In the genomic region with DNA sequence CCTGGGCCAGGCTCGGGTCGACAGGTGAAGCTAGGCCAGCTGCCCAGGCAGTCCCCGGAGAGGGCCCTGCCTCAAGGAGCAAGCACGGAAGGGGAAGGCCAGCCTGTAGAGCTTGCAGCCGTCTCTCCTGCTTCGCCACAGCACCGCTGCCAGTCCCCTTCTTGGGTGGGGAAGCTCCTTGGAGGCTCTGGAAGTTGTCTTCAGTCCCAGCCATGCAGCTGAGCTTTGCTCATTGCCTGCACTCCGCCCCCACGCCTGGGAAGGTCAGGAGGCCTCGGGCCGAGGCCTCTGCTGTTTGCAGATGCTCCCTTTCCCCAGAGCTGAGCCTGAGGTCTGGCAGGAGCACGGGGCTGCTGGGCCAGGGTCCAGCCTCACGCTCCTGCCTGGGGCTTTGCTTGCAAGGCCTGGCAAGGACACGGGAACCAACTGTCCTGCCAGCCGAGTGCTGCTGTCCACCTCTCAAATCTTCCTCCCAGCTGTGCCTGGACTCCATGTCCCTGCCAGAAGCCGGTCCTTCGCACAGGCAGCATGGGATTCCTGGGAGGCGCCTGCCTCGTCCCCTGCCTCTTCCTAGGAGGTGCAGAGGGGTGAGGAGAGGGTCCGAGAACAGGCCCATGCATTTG, we compare ENCODE assay signal across 13 cellular contexts. TPM values are rescaled to one million over a fixed set of nuclear protein-coding genes. Genes with fewer than 3 reads are reported as not detected.
A peak's percentile ranks its signal among the peaks of the same experiment; 100 is the strongest.
DNase-seq lines count a peak whose midpoint lies in the region; ATAC-seq, FAIRE-seq and TF ChIP-seq lines count a peak whose summit lies in the region.
"Had no signal": no experiment of that assay in that cellular context is flagged by ENCODE, and none has a peak within 500 bp of the region (broad histone marks: within the 10 kb centered on the region; RNA-seq: fewer than 3 reads in every experiment).

No MANE protein-coding gene starts in this region.

- no peak for FAIRE-seq in kidney (lab: Jason Lieb, UNC)
- FAIRE-seq: colon had no signal

- H3K4me1 Mint-ChIP-seq in central memory CD8-positive, alpha-beta T cell: peaks cover 53% of the 10 kb centered on the region

- TF ChIP-seq CTCF in kidney (IDR thresholded peaks at IDR 0.05; ENCODE audit: borderline replicate concordance, extremely low read depth, insufficient read depth) (no peak), spleen (IDR thresholded peaks at IDR 0.05 in 8 of 11, conservative IDR thresholded peaks at IDR 0.05 in 3 of 11) (no peak)

- DNase-seq in G401 (ENCODE audit: low spot score) (peak; percentile 12), kidney (peak; percentile 73), spleen (peak; percentile 74), iPS-NIHi7 (ENCODE audit: extremely low spot score) (no peak)
- no peak for DNase-seq in central memory CD8-positive, alpha-beta T cell (ENCODE audit: low spot score in 2 of 2)
- no peak for DNase-seq in activated CD4-positive, CD25-positive, alpha-beta regulatory T cell treated with anti-CD3 and anti-CD28 coated beads, Interleukin-2, amount 50 U/mL, for 72 hours
- DNase-seq: Calu3; NCI-H2081 treated with DMSO at 0.1 percent for 48 hours; stimulated activated naive B cell treated with anti-CD40 and anti-IgM and Interleukin-4, amounts not matched to agents 10 μg/mL and 1 μg/mL and 100 μg/mL, for 72 hours had no signal

- peaks cover 0 to 6% of the 10 kb centered on the region in 2 donors for H3K4me1 ChIP-seq in kidney (ENCODE audit: control insufficient read depth in 1 of 2, insufficient read depth in 1 of 2, low read depth in 1 of 2, low read length in 2 of 2)
- H3K4me1 ChIP-seq in spleen: peaks cover 32 to 95% (median 85%) of the 10 kb centered on the region in 6 donors

- intact Hi-C loops in kidney (cut with DNase I): no loop called here
- intact Hi-C loops in spleen (cut with DNase I; ENCODE audit: low total_unique reads): no loop called here

- no peaks in the 10 kb centered on the region for H3K9me3 Mint-ChIP-seq in central memory CD8-positive, alpha-beta T cell
- H3K9me3 Mint-ChIP-seq: activated T-helper 1 cell treated with anti-CD3 and anti-CD28 coated beads, Interleukin-12 subunit alpha, Interleukin-12 subunit beta, Interleukin-2, Interleukin-4 antibody, amounts not matched to agents 30 ng/mL and 10 ng/mL and 1 ng/mL, durations not matched to agents 14 hours and 24 hours and 36 hours; stimulated activated naive B cell treated with anti-CD40 and anti-IgM and Interleukin-4, amounts not matched to agents 10 μg/mL and 1 μg/mL and 100 μg/mL, for 72 hours had no signal

- H3K9me3 ChIP-seq in kidney (ENCODE audit: control insufficient read depth in 1 of 2, low read length in 2 of 2) (no peaks in the 10 kb centered on the region), spleen (no peaks in the 10 kb centered on the region)

- no peak for TF ChIP-seq POLR2A in spleen (IDR thresholded peaks at IDR 0.05)

- H3K4me3 Mint-ChIP-seq in central memory CD8-positive, alpha-beta T cell: peak overlapping the region; percentile 45
- H3K4me3 Mint-ChIP-seq: activated T-helper 1 cell treated with anti-CD3 and anti-CD28 coated beads, Interleukin-12 subunit alpha, Interleukin-12 subunit beta, Interleukin-2, Interleukin-4 antibody, amounts not matched to agents 30 ng/mL and 10 ng/mL and 1 ng/mL, durations not matched to agents 14 hours and 24 hours and 36 hours; stimulated activated naive B cell treated with anti-CD40 and anti-IgM and Interleukin-4, amounts not matched to agents 10 μg/mL and 1 μg/mL and 100 μg/mL, for 72 hours had no signal

- in situ Hi-C loops in G401 (cut with HindIII; ENCODE audit: low sequenced_read_pairs): no loop called here

- H3K36me3 Mint-ChIP-seq in central memory CD8-positive, alpha-beta T cell (ENCODE audit: insufficient read depth): peaks cover 28% of the 10 kb centered on the region

- no peak for ATAC-seq in central memory CD8-positive, alpha-beta T cell (replicated peaks; ENCODE audit: extremely low read depth, poor library complexity, severe bottlenecking)
- ATAC-seq in GM18519 (IDR thresholded peaks at IDR 0.05; ENCODE audit: low FRiP score, unreplicated experiment): no peak
- no peak for ATAC-seq in HG03280 (IDR thresholded peaks at IDR 0.05; ENCODE audit: unreplicated experiment)
- ATAC-seq: stimulated activated naive B cell treated with anti-CD40 and anti-IgM and Interleukin-4, amounts not matched to agents 10 μg/mL and 1 μg/mL and 100 μg/mL, for 72 hours had no signal

- no peak overlapping the region for H3K9ac ChIP-seq in kidney (ENCODE audit: low read length in 2 of 2)

- WGBS in spleen, 5 donors: 80 to 88% (median 85%) methylated on average over 6 to 20 of the region's 20 CpGs

- no peaks in the 10 kb centered on the region for H3K27me3 Mint-ChIP-seq in central memory CD8-positive, alpha-beta T cell
- H3K27me3 Mint-ChIP-seq: stimulated activated naive B cell treated with anti-CD40 and anti-IgM and Interleukin-4, amounts not matched to agents 10 μg/mL and 1 μg/mL and 100 μg/mL, for 72 hours had no signal

- H3K36me3 ChIP-seq in kidney (ENCODE audit: control insufficient read depth in 1 of 2, insufficient read depth in 2 of 2, low read length in 2 of 2) (peaks cover 0 to 2% of the 10 kb centered on the region in 2 donors), spleen (peaks cover 5 to 54% (median 29%) of the 10 kb centered on the region in 6 donors)

- H3K27ac Mint-ChIP-seq in central memory CD8-positive, alpha-beta T cell (ENCODE audit: low read depth): peak overlapping the region; percentile 72
- H3K27ac Mint-ChIP-seq: stimulated activated naive B cell treated with anti-CD40 and anti-IgM and Interleukin-4, amounts not matched to agents 10 μg/mL and 1 μg/mL and 100 μg/mL, for 72 hours had no signal

- H3K27ac ChIP-seq in kidney (ENCODE audit: low read depth in 2 of 2, low read length in 2 of 2) (no peak overlapping the region), spleen (peak overlapping the region in 4 of 8 donors; percentile 20 to 93 (median 86))

- no peaks in the 10 kb centered on the region for H3K27me3 ChIP-seq in spleen (replicated peaks in 1 of 7)

- no peak overlapping the region for H3K4me3 ChIP-seq in kidney (ENCODE audit: low read length in 2 of 2)
- H3K4me3 ChIP-seq in spleen: no peak overlapping the region

RNA-seq across cellular contexts. Expression of a gene that starts 13.3 kb away (rescaled TPM):
- total RNA-seq in G401 (2014; rRNA removed; shearing (Covaris generic)): 23.8 and 26.3 TPM in 2 replicates
- total RNA-seq in kidney (11.7 TPM), spleen (10 to 100 TPM; 12.4 to 28.0 (median 18.5) TPM)
- polyA plus RNA-seq in kidney (ENCODE audit: insufficient read depth, low read depth, low replicate concordance) (7.1 TPM), spleen (10 to 100 TPM in 2 of 3 donors, 1 to 10 TPM in 1; 9.7 to 18.6 (median 10.7) TPM)

RNA-seq across cellular contexts. Expression of a gene that starts 36.5 kb away (rescaled TPM):
- 29.9 and 32.0 TPM in 2 replicates for total RNA-seq in G401 (2014; rRNA removed; shearing (Covaris generic))
- total RNA-seq in kidney (21.2 TPM), spleen (10 to 100 TPM; 24.2 to 36.9 (median 30.2) TPM)
- polyA plus RNA-seq in kidney (ENCODE audit: insufficient read depth, low read depth, low replicate concordance) (27.1 TPM), spleen (10 to 100 TPM; 13.8 to 19.3 (median 13.9) TPM)

Comparison
In these comparisons a context has a peak if more than half of its experiments do, and no peak if none do; other contexts are left out.
1. DNase-seq: peak in G401 (single experiment), kidney (single experiment) and spleen (single experiment); none in central memory CD8-positive, alpha-beta T cell (0 of 2), activated CD4-positive, CD25-positive, alpha-beta regulatory T cell treated with anti-CD3 and anti-CD28 coated beads, Interleukin-2, amount 50 U/mL, for 72 hours (single experiment) and iPS-NIHi7 (single experiment).